Comparison of ENCODE assay signal across 8 cellular contexts in the genomic region with DNA sequence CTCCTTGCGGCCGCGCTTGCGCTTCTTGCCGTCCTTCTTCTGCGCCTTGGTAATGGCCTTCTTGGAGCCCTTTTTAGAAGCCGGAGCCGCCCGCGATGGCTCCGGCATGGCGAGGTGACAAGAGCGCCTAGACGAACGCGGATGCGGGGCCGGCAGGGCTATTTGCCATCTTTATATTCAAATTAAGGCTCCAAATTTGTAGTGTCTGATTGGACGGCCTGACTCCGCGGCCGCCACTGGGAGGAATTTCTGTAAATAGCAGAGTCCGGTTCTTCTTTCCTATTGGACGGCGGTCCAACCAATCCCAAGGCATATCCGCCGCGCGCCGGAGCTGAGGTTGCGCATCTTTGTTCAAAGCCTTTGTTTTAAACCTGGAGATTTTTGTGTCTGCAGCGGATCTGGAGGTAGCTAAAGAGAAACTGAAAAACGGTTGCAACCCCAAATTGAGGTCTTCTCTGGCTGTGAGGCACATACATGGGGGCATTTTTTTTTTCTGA. TPM values are rescaled to one million over a fixed set of nuclear protein-coding genes. Genes with fewer than 3 reads are reported as not detected.
DNase-seq lines count a peak whose midpoint lies in the region; ATAC-seq and TF ChIP-seq lines count a peak whose summit lies in the region.

No MANE protein-coding gene starts in this region.

- CTCF ChIA-PET in HEK293 (lab: Yijun Ruan, JAX), result interaction anchor here (0.6 to 1.1 kb wide), 7 partner anchors 8 to 299 kb away, joined by 3 to 4 read pairs (median 3); a partner anchor contains a TSS

- no peaks in the 10 kb centered on the region for H3K9me3 Mint-ChIP-seq in activated CD4-positive, alpha-beta T cell treated with anti-CD3 and anti-CD28 coated beads, Interleukin-2, amount 10 ng/mL, durations not matched to agents 24 days and 14 days

- peak; percentile 78 for ATAC-seq in left lung

- POLR2A ChIA-PET in HEK293 (lab: Yijun Ruan, JAX), result interaction anchor here (2.4 kb wide), 1 partner anchor 58 kb away, joined by 10 read pairs; a partner anchor contains a TSS

- DNase-seq in GM04504 (ENCODE audit: low read depth) (peak; percentile 42), NCI-H1694 (lab: John Stamatoyannopoulos, UW) (peak; percentile 97), coronary artery (ENCODE audit: low spot score) (no peak), left lung (peak in 1 of 2 donors; percentile 60), 8988T (no peak)
- DNase-seq in activated CD4-positive, alpha-beta T cell treated with anti-CD3 and anti-CD28 coated beads, Interleukin-2, amount 10 ng/mL, durations not matched to agents 24 days and 14 days, result peak; percentile 97
- DNase-seq in stimulated activated CD4-positive, alpha-beta T cell treated with anti-CD3 and anti-CD28 coated beads, TNF-alpha, amount 100 ng/mL, for 24 hours (ENCODE audit: low read depth in 3 of 3), result peak; percentile 73 to 86 (median 83)

- H3K27me3 ChIP-seq in left lung, result peaks cover 84 to 100% of the 10 kb centered on the region in 2 donors

- H3K27ac ChIP-seq in HEK293 (ENCODE audit: extremely low read depth, low read depth, low read length), result no peak overlapping the region
- no peak overlapping the region for H3K27ac ChIP-seq in coronary artery
- H3K27ac ChIP-seq in left lung, result no peak overlapping the region

- H3K27ac Mint-ChIP-seq in activated CD4-positive, alpha-beta T cell treated with anti-CD3 and anti-CD28 coated beads, Interleukin-2, amount 10 ng/mL, durations not matched to agents 24 days and 14 days, result peak overlapping the region; percentile 88

- no peaks in the 10 kb centered on the region for H3K9me3 ChIP-seq in HEK293 (ENCODE audit: control insufficient read depth, insufficient read depth, low read depth, low read length)
- H3K9me3 ChIP-seq in left lung, result no peaks in the 10 kb centered on the region

- no peak for TF ChIP-seq CTCF in HEK293 (tag by site-specific recombination; IDR thresholded peaks at IDR 0.05)
- no peak for TF ChIP-seq CTCF in coronary artery (IDR thresholded peaks at IDR 0.05)
- TF ChIP-seq CTCF in left lung (IDR thresholded peaks at IDR 0.05), result no peak

- peak overlapping the region; percentile 87 for H3K4me3 Mint-ChIP-seq in activated CD4-positive, alpha-beta T cell treated with anti-CD3 and anti-CD28 coated beads, Interleukin-2, amount 10 ng/mL, durations not matched to agents 24 days and 14 days

- no peaks in the 10 kb centered on the region for H3K36me3 ChIP-seq in HEK293 (ENCODE audit: control insufficient read depth in 2 of 2, insufficient read depth in 1 of 2, low read length in 2 of 2)
- no peaks in the 10 kb centered on the region for H3K36me3 ChIP-seq in left lung

- H3K4me3 ChIP-seq in HEK293 (ENCODE audit: low read depth, low read length) (peak overlapping the region; percentile 30), coronary artery (peak overlapping the region; percentile 45), left lung (peak overlapping the region in 1 of 2 donors; percentile 3)

- peaks cover 7% of the 10 kb centered on the region for H3K36me3 Mint-ChIP-seq in activated CD4-positive, alpha-beta T cell treated with anti-CD3 and anti-CD28 coated beads, Interleukin-2, amount 10 ng/mL, durations not matched to agents 24 days and 14 days (ENCODE audit: low read depth)

- intact Hi-C loops in activated CD4-positive, alpha-beta T cell treated with anti-CD3 and anti-CD28 coated beads, Interleukin-2, amount 10 ng/mL, durations not matched to agents 24 days and 14 days (cut with micrococcal nuclease), result loop anchor here (1.0 to 5.0 kb wide), 6 partner anchors 8 to 1093 kb away; a partner anchor contains a TSS
- intact Hi-C loops in left lung (cut with DNase I), result no loop called here

- peaks cover 50% of the 10 kb centered on the region for H3K4me1 Mint-ChIP-seq in activated CD4-positive, alpha-beta T cell treated with anti-CD3 and anti-CD28 coated beads, Interleukin-2, amount 10 ng/mL, durations not matched to agents 24 days and 14 days

- H3K4me1 ChIP-seq in HEK293 (ENCODE audit: control insufficient read depth, insufficient read depth, low read length) (peaks cover 5% of the 10 kb centered on the region; the same call in 1 of the 2 replicates), left lung (peaks cover 4 to 16% of the 10 kb centered on the region in 2 donors)

- peaks cover 12% of the 10 kb centered on the region for H3K27me3 Mint-ChIP-seq in activated CD4-positive, alpha-beta T cell treated with anti-CD3 and anti-CD28 coated beads, Interleukin-2, amount 10 ng/mL, durations not matched to agents 24 days and 14 days

TF ChIP-seq in HEK293, 187 proteins besides CTCF, POLR2A, EP300 and RAD21:
- TF ChIP-seq ZNF585B (tag by site-specific recombination; IDR thresholded peaks at IDR 0.05) (no peak), ZNF571 (tag by site-specific recombination; IDR thresholded peaks at IDR 0.05) (no peak), ZNF514 (tag by site-specific recombination; IDR thresholded peaks at IDR 0.05) (no peak), ZNF600 (tag by site-specific recombination; IDR thresholded peaks at IDR 0.05) (no peak), ZNF623 (tag by site-specific recombination; IDR thresholded peaks at IDR 0.05) (no peak), ZBTB17 (tag by site-specific recombination; IDR thresholded peaks at IDR 0.05) (no peak), ZNF521 (tag by site-specific recombination; IDR thresholded peaks at IDR 0.05) (no peak), ZBTB20 (tag by site-specific recombination; IDR thresholded peaks at IDR 0.05) (no peak), HOXD13 (CRISPR knock-in tag; IDR thresholded peaks at IDR 0.05; ENCODE audit: borderline replicate concordance) (no peak), ZNF311 (tag by site-specific recombination; IDR thresholded peaks at IDR 0.05; ENCODE audit: borderline replicate concordance) (no peak), ZNF146 (tag by site-specific recombination; IDR thresholded peaks at IDR 0.05) (no peak), ZBTB1 (tag by site-specific recombination; IDR thresholded peaks at IDR 0.05) (no peak)
- TF ChIP-seq, protein P1, sequence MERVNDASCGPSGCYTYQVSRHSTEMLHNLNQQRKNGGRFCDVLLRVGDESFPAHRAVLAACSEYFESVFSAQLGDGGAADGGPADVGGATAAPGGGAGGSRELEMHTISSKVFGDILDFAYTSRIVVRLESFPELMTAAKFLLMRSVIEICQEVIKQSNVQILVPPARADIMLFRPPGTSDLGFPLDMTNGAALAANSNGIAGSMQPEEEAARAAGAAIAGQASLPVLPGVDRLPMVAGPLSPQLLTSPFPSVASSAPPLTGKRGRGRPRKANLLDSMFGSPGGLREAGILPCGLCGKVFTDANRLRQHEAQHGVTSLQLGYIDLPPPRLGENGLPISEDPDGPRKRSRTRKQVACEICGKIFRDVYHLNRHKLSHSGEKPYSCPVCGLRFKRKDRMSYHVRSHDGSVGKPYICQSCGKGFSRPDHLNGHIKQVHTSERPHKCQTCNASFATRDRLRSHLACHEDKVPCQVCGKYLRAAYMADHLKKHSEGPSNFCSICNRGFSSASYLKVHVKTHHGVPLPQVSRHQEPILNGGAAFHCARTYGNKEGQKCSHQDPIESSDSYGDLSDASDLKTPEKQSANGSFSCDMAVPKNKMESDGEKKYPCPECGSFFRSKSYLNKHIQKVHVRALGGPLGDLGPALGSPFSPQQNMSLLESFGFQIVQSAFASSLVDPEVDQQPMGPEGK (tag by site-specific recombination; IDR thresholded peaks at IDR 0.05), result no peak
- TF ChIP-seq, protein P2, sequence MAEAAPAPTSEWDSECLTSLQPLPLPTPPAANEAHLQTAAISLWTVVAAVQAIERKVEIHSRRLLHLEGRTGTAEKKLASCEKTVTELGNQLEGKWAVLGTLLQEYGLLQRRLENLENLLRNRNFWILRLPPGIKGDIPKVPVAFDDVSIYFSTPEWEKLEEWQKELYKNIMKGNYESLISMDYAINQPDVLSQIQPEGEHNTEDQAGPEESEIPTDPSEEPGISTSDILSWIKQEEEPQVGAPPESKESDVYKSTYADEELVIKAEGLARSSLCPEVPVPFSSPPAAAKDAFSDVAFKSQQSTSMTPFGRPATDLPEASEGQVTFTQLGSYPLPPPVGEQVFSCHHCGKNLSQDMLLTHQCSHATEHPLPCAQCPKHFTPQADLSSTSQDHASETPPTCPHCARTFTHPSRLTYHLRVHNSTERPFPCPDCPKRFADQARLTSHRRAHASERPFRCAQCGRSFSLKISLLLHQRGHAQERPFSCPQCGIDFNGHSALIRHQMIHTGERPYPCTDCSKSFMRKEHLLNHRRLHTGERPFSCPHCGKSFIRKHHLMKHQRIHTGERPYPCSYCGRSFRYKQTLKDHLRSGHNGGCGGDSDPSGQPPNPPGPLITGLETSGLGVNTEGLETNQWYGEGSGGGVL (tag by site-specific recombination; IDR thresholded peaks at IDR 0.05), result no peak

RNA-seq across cellular contexts. Expression of a gene that starts 22.6 kb away (rescaled TPM):
- total RNA-seq in activated CD4-positive, alpha-beta T cell treated with anti-CD3 and anti-CD28 coated beads, Interleukin-2, amount 10 ng/mL, durations not matched to agents 24 days and 14 days, result 148 and 150 TPM in 2 replicates
- total RNA-seq in left lung, result 100 to 1,000 TPM in 1 of 2 donors, 10 to 100 TPM in 1; 84.5 to 103 TPM

RNA-seq across cellular contexts. Expression of a gene that starts 47.9 kb away (rescaled TPM):
- total RNA-seq in activated CD4-positive, alpha-beta T cell treated with anti-CD3 and anti-CD28 coated beads, Interleukin-2, amount 10 ng/mL, durations not matched to agents 24 days and 14 days, result 1.7 and 2.8 TPM in 2 replicates
- total RNA-seq in left lung, result 1 to 10 TPM; 1.3 to 2.9 TPM

RNA-seq across cellular contexts. Expression of a gene that starts 57.9 kb away (rescaled TPM):
- total RNA-seq in activated CD4-positive, alpha-beta T cell treated with anti-CD3 and anti-CD28 coated beads, Interleukin-2, amount 10 ng/mL, durations not matched to agents 24 days and 14 days, result 55.7 and 59.3 TPM in 2 replicates
- total RNA-seq in left lung, result 10 to 100 TPM; 21.5 to 27.1 TPM

Comparison
In these comparisons a context has a peak if more than half of its experiments do, and no peak if none do; other contexts are left out.
1. DNase-seq: peak in GM04504 (single experiment), NCI-H1694 (single experiment), activated CD4-positive, alpha-beta T cell treated with anti-CD3 and anti-CD28 coated beads, Interleukin-2, amount 10 ng/mL, durations not matched to agents 24 days and 14 days (single experiment) and stimulated activated CD4-positive, alpha-beta T cell treated with anti-CD3 and anti-CD28 coated beads, TNF-alpha, amount 100 ng/mL, for 24 hours (3 of 3); none in coronary artery (single experiment) and 8988T (single experiment).